7 cellular contexts compared by ENCODE assay signal in the genomic region with DNA sequence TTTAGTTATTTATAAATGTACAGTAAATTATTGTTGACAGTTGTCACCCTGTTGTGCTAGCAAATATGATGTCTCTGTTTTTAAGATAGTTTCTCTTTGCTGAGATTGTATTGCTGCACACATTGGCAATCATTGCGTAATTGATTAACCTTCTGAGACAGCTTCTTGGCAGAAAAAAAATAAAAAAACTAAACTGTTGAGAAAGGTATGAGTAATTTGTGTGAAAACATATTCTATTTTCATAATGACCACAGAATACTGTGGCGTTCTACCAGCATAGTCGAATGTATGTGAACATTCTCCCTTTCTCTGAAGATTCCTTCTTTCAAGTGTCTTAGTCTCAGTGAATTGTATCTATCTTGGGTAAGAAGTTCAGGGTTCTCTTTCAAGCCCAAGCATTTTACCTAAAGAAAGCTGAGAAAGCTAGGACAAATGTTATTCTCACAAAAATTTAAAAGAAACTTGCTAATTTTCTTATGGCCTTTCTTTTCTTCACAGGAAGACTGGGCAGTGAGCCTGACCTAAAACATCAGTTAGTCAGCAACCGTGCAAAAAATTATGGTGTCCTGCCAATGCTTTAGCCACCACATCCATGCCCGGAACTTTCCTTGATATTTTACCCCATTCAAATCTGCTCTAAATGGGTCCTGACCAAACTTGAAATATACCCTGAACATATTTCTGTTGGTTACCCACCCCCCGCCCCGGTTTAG.
DNase-seq lines count a peak whose midpoint lies in the region; ATAC-seq and TF ChIP-seq lines count a peak whose summit lies in the region.

No MANE protein-coding gene starts in this region.

- H3K79me2 ChIP-seq in mesendoderm (ENCODE audit: control insufficient read depth, insufficient read depth, low read length), result peaks cover 4% of the 10 kb centered on the region

- no peak overlapping the region for H3K56ac ChIP-seq in mesendoderm (ENCODE audit: low read length)

- H3K9me3 ChIP-seq in MG63, result 0 out of 2 replicates have a peak, but pooled peaks cover 3% of the 10 kb centered on the region

- H3K4me3 ChIP-seq in MG63, result no peak overlapping the region
- H3K4me3 ChIP-seq in epithelial cell of esophagus (ENCODE audit: low read length), result no peak overlapping the region
- H3K4me3 ChIP-seq in mesendoderm (ENCODE audit: low read length), result no peak overlapping the region

- no peak for TF ChIP-seq CTCF in epithelial cell of esophagus (IDR thresholded peaks at IDR 0.05; ENCODE audit: insufficient read depth, low read depth, low read length, missing control alignments)

- H3K23ac ChIP-seq in mesendoderm (ENCODE audit: low read length), result no peak overlapping the region

- no peak overlapping the region for H4K8ac ChIP-seq in mesendoderm (ENCODE audit: low read depth, low read length)

- H2AK5ac ChIP-seq in mesendoderm (ENCODE audit: low read length), result no peak overlapping the region

- H3K18ac ChIP-seq in mesendoderm (ENCODE audit: low read length), result no peak overlapping the region

- H3K36me3 ChIP-seq in MG63, result no peaks in the 10 kb centered on the region; the same call in 1 of the 2 replicates
- H3K36me3 ChIP-seq in mesendoderm (ENCODE audit: control insufficient read depth, insufficient read depth, low read length), result no peaks in the 10 kb centered on the region

- no peak overlapping the region for H2BK5ac ChIP-seq in mesendoderm (ENCODE audit: low read length)

- no peak overlapping the region for H4K5ac ChIP-seq in mesendoderm (ENCODE audit: low read length)

- H2BK15ac ChIP-seq in mesendoderm (replicated peaks; ENCODE audit: low read depth), result no peak overlapping the region

- H3K4ac ChIP-seq in mesendoderm (ENCODE audit: low read depth, low read length), result no peak overlapping the region

- H3K79me1 ChIP-seq in mesendoderm (ENCODE audit: low read length), result peaks cover 5% of the 10 kb centered on the region

- ATAC-seq in GM19452 (IDR thresholded peaks at IDR 0.05; ENCODE audit: unreplicated experiment) (peak; percentile 62), HG02852 (IDR thresholded peaks at IDR 0.05; ENCODE audit: unreplicated experiment) (no peak)

- H3K9ac ChIP-seq in mesendoderm (ENCODE audit: low read length), result no peak overlapping the region

- no peak overlapping the region for H3K27ac ChIP-seq in mesendoderm (ENCODE audit: low read depth, low read length)

- DNase-seq in MG63 (peak; percentile 75), epithelial cell of esophagus (ENCODE audit: low read depth) (peak; percentile 85), stromal cell of bone marrow (ENCODE audit: low read depth) (peak; percentile 92), mesendoderm (no peak)
- no peak for DNase-seq in stimulated activated naive CD4-positive, alpha-beta T cell (lab: John Stamatoyannopoulos, UW)

- no CpG with 5 or more reads among the region's 7 CpGs for WGBS in mesendoderm (ENCODE audit: extremely low coverage, insufficient coverage, low lambda C conversion rate)

- H3K4me2 ChIP-seq in mesendoderm (ENCODE audit: low read length), result no peak overlapping the region

- H3K27me3 ChIP-seq in MG63 (no peaks in the 10 kb centered on the region), mesendoderm (ENCODE audit: insufficient read depth, low read length, poor library complexity) (no peaks in the 10 kb centered on the region)

- no peak overlapping the region for H2BK120ac ChIP-seq in mesendoderm (ENCODE audit: low read depth, low read length)

- no peaks in the 10 kb centered on the region for H3K4me1 ChIP-seq in mesendoderm (ENCODE audit: control insufficient read depth, low read depth, low read length)

Comparison
In these comparisons a context has a peak if more than half of its experiments do, and no peak if none do; other contexts are left out.
1. DNase-seq: peak in MG63 (single experiment), epithelial cell of esophagus (single experiment) and stromal cell of bone marrow (single experiment); none in mesendoderm (single experiment) and stimulated activated naive CD4-positive, alpha-beta T cell (0 of 6).